8 cellular contexts compared by ENCODE assay signal in the genomic region with DNA sequence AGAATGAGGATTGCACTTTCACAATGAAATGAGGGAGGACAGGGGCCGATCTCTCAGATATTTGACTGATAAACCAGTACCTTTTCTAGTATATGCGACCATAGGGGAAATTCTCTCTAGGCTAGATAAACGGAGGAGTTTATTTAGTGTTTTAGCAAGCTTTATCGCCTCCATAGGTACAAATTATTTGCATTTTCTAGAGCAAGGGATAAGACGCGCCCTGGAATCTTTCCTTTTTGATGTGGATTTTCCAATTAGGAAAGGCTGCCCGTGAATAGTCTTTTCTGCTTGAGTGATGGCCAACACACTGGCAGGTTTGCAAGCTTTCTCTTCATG. TPM values are rescaled to one million over a fixed set of nuclear protein-coding genes. Genes with fewer than 3 reads are reported as not detected.
A peak's percentile ranks its signal among the peaks of the same experiment; 100 is the strongest.
DNase-seq lines count a peak whose midpoint lies in the region; ATAC-seq, FAIRE-seq and TF ChIP-seq lines count a peak whose summit lies in the region.

No MANE protein-coding gene starts in this region.

- TF ChIP-seq CTCF in heart right ventricle (IDR thresholded peaks at IDR 0.05) (no peak), ascending aorta (IDR thresholded peaks at IDR 0.05) (no peak), lower lobe of right lung (IDR thresholded peaks at IDR 0.05) (no peak)

- peak overlapping the region in 3 of 10 donors; percentile 30 to 86 (median 81) for H3K27ac ChIP-seq in heart right ventricle
- H3K27ac ChIP-seq in ascending aorta = no peak overlapping the region
- peak overlapping the region; percentile 69 for H3K27ac ChIP-seq in lower lobe of right lung
- H3K27ac ChIP-seq in urinary bladder (ENCODE audit: low read depth) = no peak overlapping the region
- no peak overlapping the region for H3K27ac ChIP-seq in small intestine (ENCODE audit: low read depth in 1 of 2, low read length in 1 of 2)

- ATAC-seq in heart right ventricle (no peak), Right ventricle myocardium inferior (no peak), lower lobe of right lung (no peak), HG02763 (IDR thresholded peaks at IDR 0.05; ENCODE audit: unreplicated experiment) (no peak)

- DNase-seq in heart right ventricle (no peak), Right ventricle myocardium inferior (ENCODE audit: missing footprints) (no peak), ascending aorta (ENCODE audit: low spot score in 2 of 2) (no peak), lower lobe of right lung (no peak), SIG-M5 treated with dmso at 0.1 percent for 504 hours (lab: John Stamatoyannopoulos, UW; ENCODE audit: unreplicated experiment) (no peak), small intestine (no peak)

- intact Hi-C loops in heart right ventricle (cut with DNase I) (no loop called here), Right ventricle myocardium inferior (cut with DNase I) (no loop called here), ascending aorta (cut with DNase I) (loop anchor here (10.0 kb wide), 2 partner anchors 225 to 695 kb away; no protein-coding TSS in a partner anchor), lower lobe of right lung (cut with DNase I) (no loop called here)

- no peak for FAIRE-seq in small intestine (lab: Jason Lieb, UNC)

- H3K9me3 ChIP-seq in heart right ventricle (no peaks in the 10 kb centered on the region), ascending aorta (no peaks in the 10 kb centered on the region), lower lobe of right lung (no peaks in the 10 kb centered on the region), small intestine (ENCODE audit: control insufficient read depth, low read depth) (no peaks in the 10 kb centered on the region)

- H3K4me1 ChIP-seq in heart right ventricle = peaks cover 0 to 16% (median 10%) of the 10 kb centered on the region in 9 donors
- H3K4me1 ChIP-seq in ascending aorta = no peaks in the 10 kb centered on the region
- no peaks in the 10 kb centered on the region for H3K4me1 ChIP-seq in lower lobe of right lung
- H3K4me1 ChIP-seq in urinary bladder (ENCODE audit: insufficient read depth) = no peaks in the 10 kb centered on the region
- no peaks in the 10 kb centered on the region for H3K4me1 ChIP-seq in small intestine (ENCODE audit: control insufficient read depth in 2 of 2, insufficient read depth in 1 of 2, low read depth in 1 of 2, low read length in 1 of 2)

- 32 to 40% methylated on average over 7 of the region's 7 CpGs for WGBS in heart right ventricle, 2 donors
- WGBS in urinary bladder = 28% methylated on average over 7 of the region's 7 CpGs
- WGBS in small intestine, 3 donors = 6 to 25% (median 16%) methylated on average over 7 of the region's 7 CpGs

- H3K27me3 ChIP-seq in heart right ventricle (no peaks in the 10 kb centered on the region), ascending aorta (no peaks in the 10 kb centered on the region), lower lobe of right lung (ENCODE audit: low read depth) (no peaks in the 10 kb centered on the region), small intestine (ENCODE audit: control insufficient read depth in 2 of 2, insufficient read depth in 2 of 2, low read length in 2 of 2) (no peaks in the 10 kb centered on the region)

- peaks cover 0 to 9% (median under 1%) of the 10 kb centered on the region in 9 donors for H3K36me3 ChIP-seq in heart right ventricle
- H3K36me3 ChIP-seq in ascending aorta = peaks cover 0 to under 1% of the 10 kb centered on the region in 2 donors
- H3K36me3 ChIP-seq in lower lobe of right lung = peaks cover 5% of the 10 kb centered on the region
- H3K36me3 ChIP-seq in urinary bladder (ENCODE audit: insufficient read depth) = no peaks in the 10 kb centered on the region
- H3K36me3 ChIP-seq in small intestine (ENCODE audit: control insufficient read depth in 2 of 2, insufficient read depth in 2 of 2, low read length in 2 of 2) = no peaks in the 10 kb centered on the region

- H3K4me3 ChIP-seq in heart right ventricle (peak overlapping the region; percentile 52 to 99 (median 78)), ascending aorta (peak overlapping the region; percentile 78 to 84), lower lobe of right lung (peak overlapping the region; percentile 72), urinary bladder (ENCODE audit: low read depth, low read length) (peak overlapping the region; percentile 24), small intestine (ENCODE audit: low read depth in 1 of 2, low read length in 2 of 2) (peak overlapping the region in 1 of 2 donors; percentile 43)

RNA-seq across cellular contexts. Expression of gene GDPD1, which starts 0.4 kb away (rescaled TPM):
- total RNA-seq in heart right ventricle = 1 to 10 TPM; 1.3 to 4.8 (median 2.0) TPM
- polyA plus RNA-seq in heart right ventricle = 1 to 10 TPM in 1 of 2 donors, under 1 TPM in 1; 0.95 to 1.0 TPM
- total RNA-seq in Right ventricle myocardium inferior = 2.5 TPM
- not detected for total RNA-seq in ascending aorta
- 5.3 TPM for total RNA-seq in lower lobe of right lung
- 3.4 TPM for total RNA-seq in urinary bladder
- 1.2 TPM for polyA plus RNA-seq in urinary bladder
- 1 to 10 TPM; 2.7 to 4.2 (median 4.0) TPM for polyA plus RNA-seq in small intestine

RNA-seq across cellular contexts. Expression of gene SMG8, which starts 10.1 kb away (rescaled TPM):
- total RNA-seq in heart right ventricle = 10 to 100 TPM in 7 of 10 donors, 1 to 10 TPM in 3; 7.5 to 11.7 (median 10.5) TPM
- polyA plus RNA-seq in heart right ventricle = 1 to 10 TPM; 1.2 to 3.8 TPM
- total RNA-seq in Right ventricle myocardium inferior = 9.7 TPM
- 3.9 TPM for total RNA-seq in ascending aorta
- 14.6 TPM for total RNA-seq in lower lobe of right lung
- total RNA-seq in urinary bladder = 17.8 TPM
- polyA plus RNA-seq in urinary bladder = 9.6 TPM
- polyA plus RNA-seq in small intestine = 1 to 10 TPM; 2.2 to 5.5 (median 3.0) TPM
